ENCODE assay signal across 8 cellular contexts in the genomic region with DNA sequence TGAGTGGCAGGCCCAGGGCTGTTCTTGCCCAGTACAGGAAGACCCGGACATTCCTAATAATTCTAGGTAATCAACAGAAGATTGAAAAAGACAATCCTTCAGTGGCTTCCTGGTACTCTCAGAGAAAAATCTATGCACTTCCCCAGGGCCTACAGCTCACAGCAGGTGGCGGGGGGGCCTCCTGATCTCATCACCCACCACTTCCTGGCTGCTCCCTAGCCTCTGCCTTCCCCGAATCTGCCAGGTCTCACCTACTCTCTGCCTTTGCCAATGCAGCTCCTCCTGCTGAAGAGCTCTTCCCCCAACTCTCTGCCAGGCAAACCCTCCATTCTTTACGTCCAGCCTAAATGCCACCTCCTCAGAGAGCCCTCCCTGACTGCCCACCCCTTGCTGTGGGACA. TPM values are rescaled to one million over a fixed set of nuclear protein-coding genes. Genes with fewer than 3 reads are reported as not detected.
DNase-seq lines count a peak whose midpoint lies in the region; ATAC-seq and TF ChIP-seq lines count a peak whose summit lies in the region.

No MANE protein-coding gene starts in this region.

- no peaks in the 10 kb centered on the region for H3K9me3 ChIP-seq in vagina

- peaks cover 74% of the 10 kb centered on the region for H3K4me1 ChIP-seq in vagina

- DNase-seq in UCSD-AML1 (lab: John Stamatoyannopoulos, UW; ENCODE audit: unreplicated experiment) (peak; percentile 58), brain microvascular endothelial cell (no peak), posterior vena cava (ENCODE audit: low spot score) (peak; percentile 76), vagina (ENCODE audit: extremely low spot score in 2 of 2) (no peak), NCI-H345 (lab: John Stamatoyannopoulos, UW) (no peak)

- in situ Hi-C loops in brain microvascular endothelial cell (cut with HindIII; ENCODE audit: low pct_ligation_motif_present, low sequenced_read_pairs): no loop called here

- H3K36me3 ChIP-seq in brain microvascular endothelial cell (replicated peaks): no peaks in the 10 kb centered on the region
- no peaks in the 10 kb centered on the region for H3K36me3 ChIP-seq in vagina

- no peak for TF ChIP-seq POLR2A in vagina (IDR thresholded peaks at IDR 0.05)

- intact Hi-C loops in posterior vena cava (cut with DNase I): loop anchor here in 1 of 2 donors (5.0 kb wide), 1 partner anchor 557 kb away; a partner anchor contains a TSS
- intact Hi-C loops in vagina (cut with DNase I): no loop called here

- TF ChIP-seq CTCF in brain microvascular endothelial cell (IDR thresholded peaks at IDR 0.05; ENCODE audit: low read depth, low read length, missing control alignments): no peak
- no peak for TF ChIP-seq CTCF in vagina (IDR thresholded peaks at IDR 0.05)

- no peak overlapping the region for H3K4me3 ChIP-seq in brain microvascular endothelial cell (ENCODE audit: low read depth, low read length)
- no peak overlapping the region for H3K4me3 ChIP-seq in vagina

- H3K27ac ChIP-seq in brain microvascular endothelial cell: peak overlapping the region; percentile 24
- H3K27ac ChIP-seq in vagina: peak overlapping the region; percentile 65

- H3K27me3 ChIP-seq in brain microvascular endothelial cell (replicated peaks): no peaks in the 10 kb centered on the region
- no peaks in the 10 kb centered on the region for H3K27me3 ChIP-seq in vagina

- peak; percentile 42 for ATAC-seq in GM21576 (IDR thresholded peaks at IDR 0.05; ENCODE audit: unreplicated experiment)
- no peak for ATAC-seq in HG03135 (IDR thresholded peaks at IDR 0.05; ENCODE audit: unreplicated experiment)
- ATAC-seq in GM21723 (IDR thresholded peaks at IDR 0.05; ENCODE audit: unreplicated experiment): no peak

RNA-seq across cellular contexts. Expression of a gene that starts 37.5 kb away (rescaled TPM):
- total RNA-seq in posterior vena cava (10 to 100 TPM; 21.3 to 22.5 TPM), vagina (24.6 TPM)

RNA-seq across cellular contexts. Expression of a gene that starts 41.0 kb away (rescaled TPM):
- total RNA-seq in posterior vena cava (1 to 10 TPM in 1 of 2 donors, under 1 TPM in 1; 0.71 to 1.3 TPM), vagina (0.49 TPM)

Comparison
In these comparisons a context has a peak if more than half of its experiments do, and no peak if none do; other contexts are left out.
1. DNase-seq: peak in UCSD-AML1 (single experiment) and posterior vena cava (single experiment); none in brain microvascular endothelial cell (single experiment), vagina (0 of 2) and NCI-H345 (single experiment).